ENCODE assay signal across 1 cellular context in the genomic region with DNA sequence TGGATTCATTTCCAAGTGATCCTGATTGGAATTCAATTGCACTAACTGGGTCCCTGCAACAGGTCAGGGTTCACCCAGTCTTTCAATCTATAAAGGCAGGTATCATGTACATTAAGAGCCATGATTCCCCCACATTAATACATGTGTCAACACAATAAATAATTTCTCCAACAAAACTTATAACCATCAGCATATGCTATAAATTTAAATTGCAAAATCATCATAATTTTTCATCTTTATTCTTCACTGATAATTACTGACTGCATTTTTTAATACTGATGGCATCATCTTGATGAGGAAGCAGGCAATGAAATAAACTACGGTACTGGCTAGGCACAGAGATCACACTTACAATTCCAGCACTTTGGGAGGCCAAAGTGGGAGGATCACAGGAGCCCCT.
TF ChIP-seq lines count a peak whose summit lies in the region.

No MANE protein-coding gene starts in this region.

TF ChIP-seq in SK-N-SH, 30 proteins besides CTCF, POLR2A, EP300 and RAD21 (continued from another document):
- no peak for TF ChIP-seq YY1 (IDR thresholded peaks at IDR 0.05; ENCODE audit: low read depth)
- TF ChIP-seq SIN3A (IDR thresholded peaks at IDR 0.05; ENCODE audit: borderline replicate concordance, low read depth, low read length) = no peak
- TF ChIP-seq, protein P1, sequence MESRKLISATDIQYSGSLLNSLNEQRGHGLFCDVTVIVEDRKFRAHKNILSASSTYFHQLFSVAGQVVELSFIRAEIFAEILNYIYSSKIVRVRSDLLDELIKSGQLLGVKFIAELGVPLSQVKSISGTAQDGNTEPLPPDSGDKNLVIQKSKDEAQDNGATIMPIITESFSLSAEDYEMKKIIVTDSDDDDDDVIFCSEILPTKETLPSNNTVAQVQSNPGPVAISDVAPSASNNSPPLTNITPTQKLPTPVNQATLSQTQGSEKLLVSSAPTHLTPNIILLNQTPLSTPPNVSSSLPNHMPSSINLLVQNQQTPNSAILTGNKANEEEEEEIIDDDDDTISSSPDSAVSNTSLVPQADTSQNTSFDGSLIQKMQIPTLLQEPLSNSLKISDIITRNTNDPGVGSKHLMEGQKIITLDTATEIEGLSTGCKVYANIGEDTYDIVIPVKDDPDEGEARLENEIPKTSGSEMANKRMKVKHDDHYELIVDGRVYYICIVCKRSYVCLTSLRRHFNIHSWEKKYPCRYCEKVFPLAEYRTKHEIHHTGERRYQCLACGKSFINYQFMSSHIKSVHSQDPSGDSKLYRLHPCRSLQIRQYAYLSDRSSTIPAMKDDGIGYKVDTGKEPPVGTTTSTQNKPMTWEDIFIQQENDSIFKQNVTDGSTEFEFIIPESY (IDR thresholded peaks at IDR 0.05; ENCODE audit: borderline replicate concordance, low read depth) = no peak
- no peak for TF ChIP-seq ELF1 (IDR thresholded peaks at IDR 0.05)
- TF ChIP-seq SMC3 (IDR thresholded peaks at IDR 0.05; ENCODE audit: low read depth, low read length) = no peak
- TF ChIP-seq NFIC (IDR thresholded peaks at IDR 0.05; ENCODE audit: borderline replicate concordance) = no peak
- no peak for TF ChIP-seq NRF1 (IDR thresholded peaks at IDR 0.05; ENCODE audit: low read depth, low read length)
- TF ChIP-seq JUND (IDR thresholded peaks at IDR 0.05) = no peak
- TF ChIP-seq, protein P2, sequence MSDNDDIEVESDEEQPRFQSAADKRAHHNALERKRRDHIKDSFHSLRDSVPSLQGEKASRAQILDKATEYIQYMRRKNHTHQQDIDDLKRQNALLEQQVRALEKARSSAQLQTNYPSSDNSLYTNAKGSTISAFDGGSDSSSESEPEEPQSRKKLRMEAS (IDR thresholded peaks at IDR 0.05; ENCODE audit: low read depth) = no peak
- no peak for TF ChIP-seq FOXJ3 (CRISPR knock-in tag; IDR thresholded peaks at IDR 0.05)
- no peak for TF ChIP-seq POLR2AphosphoS5 (IDR thresholded peaks at IDR 0.05; ENCODE audit: low read depth, low read length)
- no peak for TF ChIP-seq MEF2A (IDR thresholded peaks at IDR 0.05; ENCODE audit: borderline replicate concordance, low read depth)
- TF ChIP-seq RFX5 (IDR thresholded peaks at IDR 0.05; ENCODE audit: low read length) = no peak
- no peak for TF ChIP-seq TAF1 (IDR thresholded peaks at IDR 0.05; ENCODE audit: borderline replicate concordance, low read depth, low read length)
- TF ChIP-seq TEAD4 (IDR thresholded peaks at IDR 0.05; ENCODE audit: borderline replicate concordance, insufficient read depth) = no peak
- TF ChIP-seq GABPA (IDR thresholded peaks at IDR 0.05; ENCODE audit: low read depth) = no peak
- no peak for TF ChIP-seq FOSL2 (IDR thresholded peaks at IDR 0.05; ENCODE audit: borderline replicate concordance, low read depth)
